23 cellular contexts compared by ENCODE assay signal in genomic region chr9:101673642-101674041, GRCh38.
DNase-seq lines count a peak whose midpoint lies in the region; ATAC-seq, FAIRE-seq and TF ChIP-seq lines count a peak whose summit lies in the region.
"Had no signal": no experiment of that assay in that cellular context is flagged by ENCODE, and none has a peak within 500 bp of the region (broad histone marks: within the 10 kb centered on the region; RNA-seq: fewer than 3 reads in every experiment).

No MANE protein-coding gene starts in this region.

- DNase-seq in H4 (ENCODE audit: low spot score): peak; percentile 2
- peak in 1 of 3 donors; percentile 90 for DNase-seq in mucosa of descending colon
- no peak for DNase-seq in frontal cortex (ENCODE audit: low spot score in 2 of 2)
- no peak for DNase-seq in islet precursor cell
- no peak for DNase-seq in HuH-7 (ENCODE audit: low spot score)
- no peak for DNase-seq in D721Med (ENCODE audit: insufficient read length, low spot score)
- DNase-seq: BE2C, DMS 273 treated with DMSO at 0.1 percent for 48 hours, DMS79 treated with DMSO at 0.1 percent for 48 hours, GOT3, IMR-90, NCI-H1417 treated with DMSO at 0.1 percent for 48 hours, NCI-H187, NCI-H446 treated with DMSO at 0.1 percent for 48 hours, PC-9, RPMI8226, SHP77 had no signal

- TF ChIP-seq CTCF in VCaP (conservative IDR thresholded peaks at IDR 0.05) (no peak), mucosa of descending colon (IDR thresholded peaks at IDR 0.05) (no peak), D721Med (IDR thresholded peaks at IDR 0.05; ENCODE audit: insufficient read depth, missing control alignments) (no peak)

- intact Hi-C loops in mucosa of descending colon (cut with DNase I, micrococcal nuclease): no loop called here

- H3K4me3 ChIP-seq in mucosa of descending colon (no peak overlapping the region), subcutaneous abdominal adipose tissue (ENCODE audit: low read depth in 1 of 5, low read length in 5 of 5) (no peak overlapping the region)
- H3K4me3 ChIP-seq: GM12878, PC-9 had no signal

- H3K36me3 ChIP-seq in mucosa of descending colon (ENCODE audit: low read depth) (no peaks in the 10 kb centered on the region), subcutaneous abdominal adipose tissue (ENCODE audit: control insufficient read depth in 5 of 5, insufficient read depth in 5 of 5, low read length in 5 of 5) (no peaks in the 10 kb centered on the region)
- H3K36me3 ChIP-seq: BE2C had no signal

- peaks cover 7% of the 10 kb centered on the region for H3K4me1 ChIP-seq in mucosa of descending colon (ENCODE audit: low read depth)
- H3K4me1 ChIP-seq in subcutaneous abdominal adipose tissue (ENCODE audit: control insufficient read depth in 5 of 5, insufficient read depth in 5 of 5, low read length in 5 of 5): peaks cover 1 to 41% (median 18%) of the 10 kb centered on the region in 5 donors
- H3K4me1 ChIP-seq: BE2C had no signal

- H3K9me3 ChIP-seq in mucosa of descending colon (no peaks in the 10 kb centered on the region), subcutaneous abdominal adipose tissue (ENCODE audit: control insufficient read depth in 5 of 5, low read length in 5 of 5) (no peaks in the 10 kb centered on the region)
- H3K9me3 ChIP-seq: BE2C had no signal

- H3K27me3 ChIP-seq in subcutaneous abdominal adipose tissue (ENCODE audit: control insufficient read depth in 5 of 5, insufficient read depth in 4 of 5, low read length in 5 of 5): no peaks in the 10 kb centered on the region
- H3K27me3 ChIP-seq: BE2C had no signal

- FAIRE-seq in frontal cortex (lab: Jason Lieb, UNC) (no peak), D721Med (lab: Jason Lieb, UNC) (no peak)
- FAIRE-seq: GM12878, HTR-8/SVneo had no signal

- ATAC-seq in mucosa of descending colon: peak; percentile 97
- ATAC-seq: HCT116 had no signal

- peak overlapping the region; percentile 78 for H3K27ac ChIP-seq in VCaP
- peak overlapping the region; percentile 11 for H3K27ac ChIP-seq in subcutaneous abdominal adipose tissue (ENCODE audit: low read depth, low read length)
- H3K27ac ChIP-seq: KMS-11, PC-9 had no signal

- no peak overlapping the region for H3K9ac ChIP-seq in subcutaneous abdominal adipose tissue (ENCODE audit: low read length in 5 of 5)
- H3K9ac ChIP-seq: KMS-11 had no signal
